15 cellular contexts compared by ENCODE assay signal in the genomic region with DNA sequence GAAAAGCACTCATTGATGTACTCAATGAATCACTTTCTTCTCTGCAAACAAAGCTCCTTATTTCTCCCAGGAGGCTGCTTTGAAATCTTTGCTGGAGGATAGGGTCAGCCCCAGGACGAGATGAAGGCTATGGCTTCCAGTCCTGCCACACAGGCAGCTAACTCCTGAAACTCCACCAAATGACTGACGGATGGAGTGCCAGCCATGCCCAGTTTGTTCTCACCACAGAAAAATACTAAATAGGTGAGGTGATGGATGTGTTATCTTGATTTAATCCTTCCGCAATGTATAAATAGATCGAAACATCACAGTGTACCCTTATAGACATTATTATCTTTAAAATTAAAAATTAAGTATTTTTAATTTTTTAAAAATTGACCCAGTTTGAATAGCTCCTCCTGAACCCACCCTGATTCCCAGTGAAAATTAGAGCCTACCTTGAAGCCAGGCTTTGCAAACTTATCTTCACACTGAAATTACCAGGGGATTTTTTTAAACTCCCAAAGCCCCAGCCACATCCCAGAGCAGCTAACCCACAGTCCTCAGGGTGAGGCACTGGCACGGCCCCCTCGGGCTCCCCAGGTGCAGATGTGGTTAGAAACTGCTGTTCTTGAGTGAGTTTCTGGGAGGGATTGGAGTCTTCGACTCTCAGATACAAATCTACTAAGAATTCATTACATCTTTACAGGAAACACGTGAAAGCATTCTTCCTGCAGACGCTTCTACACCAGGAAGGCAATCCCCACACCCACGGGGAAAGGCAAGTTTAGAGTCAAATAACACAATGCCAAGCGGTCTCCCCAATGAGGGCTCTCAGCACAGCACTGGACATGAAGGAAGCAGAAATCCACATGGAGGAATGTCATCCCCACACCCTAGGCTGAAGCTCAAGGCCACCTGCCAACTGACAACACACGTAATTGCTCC.
"Had no signal": no experiment of that assay in that cellular context is flagged by ENCODE, and none has a peak within 500 bp of the region (broad histone marks: within the 10 kb centered on the region; RNA-seq: fewer than 3 reads in every experiment).

No MANE protein-coding gene starts in this region.

- H3K36me3 ChIP-seq: adrenal gland, gastrocnemius medialis, ovary, thyroid gland had no signal

- ATAC-seq: activated naive CD4-positive, alpha-beta T cell treated with anti-CD3 and anti-CD28 coated beads, Interleukin-2, amount 50 U/mL, for 72 hours; esophagus mucosa; gastrocnemius medialis; left lobe of liver had no signal

- H3K4me3 ChIP-seq: adrenal gland, gastrocnemius medialis, lung, ovary, thyroid gland had no signal

- H3K9me3 ChIP-seq: adrenal gland, gastrocnemius medialis, ovary, thyroid gland had no signal

- DNase-seq: activated CD4-positive, alpha-beta T cell treated with anti-CD3 and anti-CD28 coated beads, Interleukin-2, amount 50 U/mL, for 48 hours; activated gamma-delta T cell treated with Interleukin-2 at 50 U/mL for 16 hours; activated T-cell treated with anti-CD3 and anti-CD28 coated beads for 4 hours; adrenal gland; effector CD8-positive, alpha-beta T cell; gastrocnemius medialis; head of caudate nucleus; kidney; ovary; stimulated activated naive CD4-positive, alpha-beta T cell; thyroid gland had no signal

- H3K27me3 ChIP-seq: adrenal gland, gastrocnemius medialis, ovary, thyroid gland had no signal

- H3K4me1 ChIP-seq: adrenal gland, gastrocnemius medialis, thyroid gland had no signal

- H3K27ac ChIP-seq: adrenal gland, gastrocnemius medialis, ovary, thyroid gland had no signal
